Comparison of ENCODE assay signal across 9 cellular contexts in genomic region chr1:154765970-154766369, GRCh38.
DNase-seq lines count a peak whose midpoint lies in the region; ATAC-seq and TF ChIP-seq lines count a peak whose summit lies in the region.
"Had no signal": no experiment of that assay in that cellular context is flagged by ENCODE, and none has a peak within 500 bp of the region (broad histone marks: within the 10 kb centered on the region; RNA-seq: fewer than 3 reads in every experiment).

No MANE protein-coding gene starts in this region.

- H3K36me3 ChIP-seq in BE2C, result no peaks in the 10 kb centered on the region
- H3K36me3 ChIP-seq: breast epithelium had no signal

- no peak overlapping the region for H3K27ac ChIP-seq in foreskin keratinocyte
- H3K27ac ChIP-seq: breast epithelium had no signal

- peaks cover 6% of the 10 kb centered on the region for H3K4me1 ChIP-seq in BE2C
- H3K4me1 ChIP-seq in foreskin keratinocyte, result no peaks in the 10 kb centered on the region
- H3K4me1 ChIP-seq: breast epithelium had no signal

- ATAC-seq in foreskin keratinocyte (no peak), GM21447 (IDR thresholded peaks at IDR 0.05; ENCODE audit: unreplicated experiment) (no peak), GM19395 (IDR thresholded peaks at IDR 0.05; ENCODE audit: unreplicated experiment) (no peak)

- H3K27me3 ChIP-seq in BE2C (no peaks in the 10 kb centered on the region; the same call in 1 of the 2 replicates), foreskin keratinocyte (peaks cover 43% of the 10 kb centered on the region)
- H3K27me3 ChIP-seq: breast epithelium had no signal

- POLR2A ChIA-PET in GM10248 (lab: Yijun Ruan, JAX), result no interaction called here

- H3K9me3 ChIP-seq in BE2C, result no peaks in the 10 kb centered on the region
- H3K9me3 ChIP-seq: breast epithelium had no signal

- peak; percentile 45 for DNase-seq in BE2C
- peak; percentile 15 for DNase-seq in HCEC 1CT
- DNase-seq in RPMI8226, result peak; percentile 54
- no peak for DNase-seq in foreskin keratinocyte
- no peak for DNase-seq in NCI-H774 (lab: John Stamatoyannopoulos, UW)
- no peak for DNase-seq in GM10248 (ENCODE audit: extremely low spot score)

- H3K4me3 ChIP-seq in BE2C (ENCODE audit: low read depth, low read length), result no peak overlapping the region
- H3K4me3 ChIP-seq: breast epithelium had no signal

- CTCF ChIA-PET in GM10248 (lab: Yijun Ruan, JAX), result no interaction called here

- TF ChIP-seq CTCF in BE2C (IDR thresholded peaks at IDR 0.05; ENCODE audit: low read depth, low read length) (peak; percentile 77), foreskin keratinocyte (conservative IDR thresholded peaks at IDR 0.05) (peak; percentile 60), GM10248 (IDR thresholded peaks at IDR 0.05; ENCODE audit: control extremely low read depth, extremely low read depth, low read depth, missing control alignments) (no peak)

Comparison
In these comparisons a context has a peak if more than half of its experiments do, and no peak if none do; other contexts are left out.
1. DNase-seq: peak in BE2C (single experiment), HCEC 1CT (single experiment) and RPMI8226 (single experiment); none in foreskin keratinocyte (0 of 2), NCI-H774 (single experiment) and GM10248 (single experiment).